27 cellular contexts compared by ENCODE assay signal in genomic region chr2:123453046-123453445, GRCh38.
"Had no signal": no experiment of that assay in that cellular context is flagged by ENCODE, and none has a peak within 500 bp of the region (broad histone marks: within the 10 kb centered on the region; RNA-seq: fewer than 3 reads in every experiment).

No MANE protein-coding gene starts in this region.

- ATAC-seq: natural killer cell; psoas muscle; right cardiac atrium; right lobe of liver; stimulated activated effector memory CD8-positive, alpha-beta T cell treated with anti-CD3 and anti-CD28 coated beads, Interleukin-12 subunit alpha, Interleukin-12 subunit beta, amount 100 ng/mL, for 72 hours; stimulated activated naive B cell treated with anti-CD40 and anti-IgM and Interleukin-4, amounts not matched to agents 10 μg/mL and 1 μg/mL and 100 μg/mL, for 72 hours had no signal

- FAIRE-seq: small intestine had no signal

- H3K4me1 ChIP-seq: neural progenitor cell, parathyroid adenoma, psoas muscle, right lobe of liver, sigmoid colon, stomach, thyroid gland, tibial nerve, upper lobe of left lung, uterus had no signal

- H3K36me3 ChIP-seq: neural progenitor cell, ovary, right lobe of liver, sigmoid colon, stomach, thoracic aorta, thyroid gland, tibial nerve, upper lobe of left lung, uterus had no signal

- H3K27me3 ChIP-seq: neural progenitor cell, ovary, right lobe of liver, sigmoid colon, stomach, thyroid gland, tibial nerve, upper lobe of left lung, uterus had no signal

- DNase-seq: natural killer cell; occipital lobe; ovary; posterior cingulate gyrus; psoas muscle; right cardiac atrium; right lobe of liver; sigmoid colon; small intestine; stimulated activated CD4-positive, alpha-beta T cell treated with anti-CD3 and anti-CD28 coated beads, Interleukin-15, amount 100 ng/mL, for 24 hours; stimulated activated CD4-positive, alpha-beta T cell treated with anti-CD3 and anti-CD28 coated beads, Interleukin-2, amount 100 ng/mL, for 24 hours; stimulated activated CD4-positive, alpha-beta T cell treated with anti-CD3 and anti-CD28 coated beads, Interleukin-2, amount 100 ng/mL, for 48 hours; stimulated activated CD4-positive, alpha-beta T cell treated with anti-CD3 and anti-CD28 coated beads, Interleukin-4, amount 100 ng/mL, for 24 hours; stimulated activated naive B cell treated with anti-CD40 and anti-IgM and Interleukin-4, amounts not matched to agents 10 μg/mL and 1 μg/mL and 100 μg/mL, for 72 hours; stimulated activated naive CD4-positive, alpha-beta T cell treated with Interleukin-2 at 50 U/mL for 16 hours; stomach; thyroid gland; upper lobe of left lung; uterus had no signal

- H2AFZ ChIP-seq: neural progenitor cell, parathyroid adenoma had no signal

- H3K9me3 Mint-ChIP-seq: nephron had no signal

- H3K4me3 Mint-ChIP-seq: natural killer cell; nephron; neural progenitor cell; stimulated activated effector memory CD8-positive, alpha-beta T cell treated with anti-CD3 and anti-CD28 coated beads, Interleukin-12 subunit alpha, Interleukin-12 subunit beta, amount 100 ng/mL, for 72 hours; stimulated activated naive B cell treated with anti-CD40 and anti-IgM and Interleukin-4, amounts not matched to agents 10 μg/mL and 1 μg/mL and 100 μg/mL, for 72 hours; stimulated activated naive CD8-positive, alpha-beta T cell treated with anti-CD3 and anti-CD28 coated beads, Interleukin-15, Interleukin-2, amounts not matched to agents 100 ng/mL and 50 ng/mL, for 24 hours had no signal

- H3K4me1 Mint-ChIP-seq: natural killer cell; nephron; neural progenitor cell; stimulated activated effector memory CD8-positive, alpha-beta T cell treated with anti-CD3 and anti-CD28 coated beads, Interleukin-12 subunit alpha, Interleukin-12 subunit beta, amount 100 ng/mL, for 72 hours; stimulated activated naive B cell treated with anti-CD40 and anti-IgM and Interleukin-4, amounts not matched to agents 10 μg/mL and 1 μg/mL and 100 μg/mL, for 72 hours had no signal

- H3K79me2 ChIP-seq: parathyroid adenoma had no signal

- H3K27ac Mint-ChIP-seq: natural killer cell; nephron; neural progenitor cell; progenitor cell of endocrine pancreas; stimulated activated effector memory CD8-positive, alpha-beta T cell treated with anti-CD3 and anti-CD28 coated beads, Interleukin-12 subunit alpha, Interleukin-12 subunit beta, amount 100 ng/mL, for 72 hours; stimulated activated naive B cell treated with anti-CD40 and anti-IgM and Interleukin-4, amounts not matched to agents 10 μg/mL and 1 μg/mL and 100 μg/mL, for 72 hours; stimulated activated naive CD8-positive, alpha-beta T cell treated with anti-CD3 and anti-CD28 coated beads, Interleukin-15, Interleukin-2, amounts not matched to agents 100 ng/mL and 50 ng/mL, for 24 hours had no signal

- H3K27ac ChIP-seq: neural progenitor cell, ovary, parathyroid adenoma, psoas muscle, right lobe of liver, sigmoid colon, stomach, thoracic aorta, thyroid gland, tibial nerve, upper lobe of left lung, uterus had no signal

- H3K4me2 ChIP-seq: neural progenitor cell had no signal

- H3K9me3 ChIP-seq: ovary, psoas muscle, right lobe of liver, sigmoid colon, stomach, thoracic aorta, thyroid gland, tibial nerve, upper lobe of left lung, uterus had no signal

- H3K4me3 ChIP-seq: neural progenitor cell, ovary, psoas muscle, right lobe of liver, sigmoid colon, stomach, thoracic aorta, thyroid gland, tibial nerve, upper lobe of left lung, uterus had no signal

- H3K36me3 Mint-ChIP-seq: natural killer cell; neural progenitor cell; stimulated activated effector memory CD8-positive, alpha-beta T cell treated with anti-CD3 and anti-CD28 coated beads, Interleukin-12 subunit alpha, Interleukin-12 subunit beta, amount 100 ng/mL, for 72 hours; stimulated activated naive B cell treated with anti-CD40 and anti-IgM and Interleukin-4, amounts not matched to agents 10 μg/mL and 1 μg/mL and 100 μg/mL, for 72 hours had no signal

- H3K27me3 Mint-ChIP-seq: progenitor cell of endocrine pancreas; stimulated activated naive B cell treated with anti-CD40 and anti-IgM and Interleukin-4, amounts not matched to agents 10 μg/mL and 1 μg/mL and 100 μg/mL, for 72 hours; stimulated activated naive CD8-positive, alpha-beta T cell treated with anti-CD3 and anti-CD28 coated beads, Interleukin-15, Interleukin-2, amounts not matched to agents 100 ng/mL and 50 ng/mL, for 24 hours had no signal
